ENCODE assay signal across 8 cellular contexts in genomic region chr22:28799834-28800307, GRCh38. TPM values are rescaled to one million over a fixed set of nuclear protein-coding genes. Genes with fewer than 3 reads are reported as not detected.
DNase-seq lines count a peak whose midpoint lies in the region; ATAC-seq and TF ChIP-seq lines count a peak whose summit lies in the region.

No MANE protein-coding gene starts in this region.

- H3K9me3 ChIP-seq in lower lobe of right lung = no peaks in the 10 kb centered on the region

- H3K27me3 ChIP-seq in lower lobe of right lung (ENCODE audit: low read depth) = no peaks in the 10 kb centered on the region

- peaks cover 57% of the 10 kb centered on the region for H3K36me3 Mint-ChIP-seq in T-helper 1 cell treated with Interleukin-12 subunit alpha and Interleukin-12 subunit beta and Interleukin-4 antibody, amounts not matched to agents 30 μg/mL and 1 μg/mL, for 36 hours (ENCODE audit: low read depth)
- peaks cover 54% of the 10 kb centered on the region for H3K36me3 Mint-ChIP-seq in stimulated activated naive CD8-positive, alpha-beta T cell treated with anti-CD3 and anti-CD28 coated beads, Interleukin-15, Interleukin-2, amounts not matched to agents 100 ng/mL and 50 ng/mL, for 24 hours (ENCODE audit: low read depth)

- H3K9me3 Mint-ChIP-seq in T-helper 1 cell treated with Interleukin-12 subunit alpha and Interleukin-12 subunit beta and Interleukin-4 antibody, amounts not matched to agents 30 μg/mL and 1 μg/mL, for 36 hours = no peaks in the 10 kb centered on the region
- no peaks in the 10 kb centered on the region for H3K9me3 Mint-ChIP-seq in stimulated activated naive CD8-positive, alpha-beta T cell treated with anti-CD3 and anti-CD28 coated beads, Interleukin-15, Interleukin-2, amounts not matched to agents 100 ng/mL and 50 ng/mL, for 24 hours

- no peaks in the 10 kb centered on the region for H3K27me3 Mint-ChIP-seq in T-helper 1 cell treated with Interleukin-12 subunit alpha and Interleukin-12 subunit beta and Interleukin-4 antibody, amounts not matched to agents 30 μg/mL and 1 μg/mL, for 36 hours (ENCODE audit: low read depth)
- no peaks in the 10 kb centered on the region for H3K27me3 Mint-ChIP-seq in stimulated activated naive CD8-positive, alpha-beta T cell treated with anti-CD3 and anti-CD28 coated beads, Interleukin-15, Interleukin-2, amounts not matched to agents 100 ng/mL and 50 ng/mL, for 24 hours

- ATAC-seq in GM18907 (IDR thresholded peaks at IDR 0.05; ENCODE audit: unreplicated experiment) (peak; percentile 36), HG03196 (IDR thresholded peaks at IDR 0.05; ENCODE audit: unreplicated experiment) (peak; percentile 12), lower lobe of right lung (peak; percentile 87 to 91)

- H3K27ac ChIP-seq in lower lobe of right lung = peak overlapping the region; percentile 100

- H3K4me1 ChIP-seq in lower lobe of right lung = peaks cover 67% of the 10 kb centered on the region

- no peak for TF ChIP-seq CTCF in AG10803 (conservative IDR thresholded peaks at IDR 0.05; ENCODE audit: low read length)
- TF ChIP-seq CTCF in lower lobe of right lung (IDR thresholded peaks at IDR 0.05) = no peak

- DNase-seq in AG10803 (ENCODE audit: low read depth) (peak; percentile 72), lower lobe of right lung (peak; percentile 83)
- DNase-seq in effector CD4-positive, alpha-beta T cell = peak; percentile 14
- no peak for DNase-seq in effector CD8-positive, alpha-beta T cell (lab: John Stamatoyannopoulos, UW)

- H3K36me3 ChIP-seq in lower lobe of right lung = peaks cover 39% of the 10 kb centered on the region

- H3K4me3 Mint-ChIP-seq in T-helper 1 cell treated with Interleukin-12 subunit alpha and Interleukin-12 subunit beta and Interleukin-4 antibody, amounts not matched to agents 30 μg/mL and 1 μg/mL, for 36 hours = peak overlapping the region; percentile 98
- H3K4me3 Mint-ChIP-seq in stimulated activated naive CD8-positive, alpha-beta T cell treated with anti-CD3 and anti-CD28 coated beads, Interleukin-15, Interleukin-2, amounts not matched to agents 100 ng/mL and 50 ng/mL, for 24 hours = peak overlapping the region; percentile 99

- H3K27ac Mint-ChIP-seq in T-helper 1 cell treated with Interleukin-12 subunit alpha and Interleukin-12 subunit beta and Interleukin-4 antibody, amounts not matched to agents 30 μg/mL and 1 μg/mL, for 36 hours = peak overlapping the region; percentile 100
- H3K27ac Mint-ChIP-seq in stimulated activated naive CD8-positive, alpha-beta T cell treated with anti-CD3 and anti-CD28 coated beads, Interleukin-15, Interleukin-2, amounts not matched to agents 100 ng/mL and 50 ng/mL, for 24 hours = peak overlapping the region; percentile 99

- H3K4me1 Mint-ChIP-seq in T-helper 1 cell treated with Interleukin-12 subunit alpha and Interleukin-12 subunit beta and Interleukin-4 antibody, amounts not matched to agents 30 μg/mL and 1 μg/mL, for 36 hours (ENCODE audit: low read depth) = peaks cover 46% of the 10 kb centered on the region
- peaks cover 64% of the 10 kb centered on the region for H3K4me1 Mint-ChIP-seq in stimulated activated naive CD8-positive, alpha-beta T cell treated with anti-CD3 and anti-CD28 coated beads, Interleukin-15, Interleukin-2, amounts not matched to agents 100 ng/mL and 50 ng/mL, for 24 hours (ENCODE audit: low read depth)

- H3K4me3 ChIP-seq in AG10803 (ENCODE audit: low read length) (peak overlapping the region; percentile 81), lower lobe of right lung (peak overlapping the region; percentile 65)

- intact Hi-C loops in lower lobe of right lung (cut with DNase I) = no loop called here

RNA-seq across cellular contexts. Expression of gene XBP1, which starts 0.5 kb away (rescaled TPM):
- total RNA-seq in lower lobe of right lung = 216 TPM

RNA-seq across cellular contexts. Expression of gene CCDC117, which starts 27.4 kb away (rescaled TPM):
- total RNA-seq in lower lobe of right lung = 21.4 TPM

RNA-seq across cellular contexts. Expression of gene HSCB, which starts 58.0 kb away (rescaled TPM):
- total RNA-seq in lower lobe of right lung = 13.4 TPM

RNA-seq across cellular contexts. Expression of gene CHEK2, which starts 58.3 kb away (rescaled TPM):
- total RNA-seq in lower lobe of right lung = 10.0 TPM

Comparison
In these comparisons a context has a peak if more than half of its experiments do, and no peak if none do; other contexts are left out.
1. ATAC-seq: peak in every context shown above with its lines; median percentile 89 in lower lobe of right lung; 36 in GM18907; 12 in HG03196.